ENCODE assay signal across 10 cellular contexts in the genomic region with DNA sequence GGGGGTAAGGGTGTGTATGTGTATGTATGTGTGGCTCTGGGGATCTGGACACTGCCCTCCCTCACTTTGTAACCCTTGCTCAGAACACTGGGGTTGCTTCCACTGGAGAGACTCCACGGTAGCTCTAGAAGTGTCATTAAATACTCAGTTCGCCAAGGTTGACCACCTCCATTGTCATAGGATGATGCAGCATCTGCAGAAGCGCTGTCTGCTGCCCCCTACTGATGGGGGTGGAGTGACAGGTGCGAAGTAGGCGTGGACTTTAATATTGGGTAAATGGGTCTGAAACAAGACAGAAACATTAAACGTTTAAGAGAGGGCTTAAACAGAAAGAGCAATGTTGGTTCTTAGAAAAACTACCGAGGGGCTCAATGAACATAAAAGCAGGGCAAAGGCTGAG. TPM values are rescaled to one million over a fixed set of nuclear protein-coding genes. Genes with fewer than 3 reads are reported as not detected.
DNase-seq lines count a peak whose midpoint lies in the region; ATAC-seq and TF ChIP-seq lines count a peak whose summit lies in the region.
"Had no signal": no experiment of that assay in that cellular context is flagged by ENCODE, and none has a peak within 500 bp of the region (broad histone marks: within the 10 kb centered on the region; RNA-seq: fewer than 3 reads in every experiment).

No MANE protein-coding gene starts in this region.

- H3K27ac ChIP-seq in caudate nucleus (ENCODE audit: low read depth, low read length): no peak overlapping the region

- peaks cover 14% of the 10 kb centered on the region for H3K36me3 Mint-ChIP-seq in activated CD8-positive, alpha-beta T cell treated with anti-CD3 and anti-CD28 coated beads for 36 hours (ENCODE audit: low read depth)
- peaks cover 12% of the 10 kb centered on the region for H3K36me3 Mint-ChIP-seq in activated CD8-positive, alpha-beta T cell treated with anti-CD3 and anti-CD28 coated beads, Interleukin-2, amount 10 ng/mL, durations not matched to agents 7 days and 5 days (ENCODE audit: low read depth)
- peaks cover 5% of the 10 kb centered on the region for H3K36me3 Mint-ChIP-seq in activated naive CD4-positive, alpha-beta T cell treated with anti-CD3 and anti-CD28 coated beads, Interleukin-2, amount 50 U/mL, for 24 hours

- H3K4me1 Mint-ChIP-seq in activated CD8-positive, alpha-beta T cell treated with anti-CD3 and anti-CD28 coated beads for 36 hours (ENCODE audit: low read depth): no peaks in the 10 kb centered on the region
- no peaks in the 10 kb centered on the region for H3K4me1 Mint-ChIP-seq in activated CD8-positive, alpha-beta T cell treated with anti-CD3 and anti-CD28 coated beads, Interleukin-2, amount 10 ng/mL, durations not matched to agents 7 days and 5 days (ENCODE audit: low read depth)
- no peaks in the 10 kb centered on the region for H3K4me1 Mint-ChIP-seq in activated naive CD4-positive, alpha-beta T cell treated with anti-CD3 and anti-CD28 coated beads, Interleukin-2, amount 50 U/mL, for 24 hours
- H3K4me1 Mint-ChIP-seq: brain had no signal

- no peak overlapping the region for H3K4me3 Mint-ChIP-seq in activated CD8-positive, alpha-beta T cell treated with anti-CD3 and anti-CD28 coated beads for 36 hours
- H3K4me3 Mint-ChIP-seq in activated CD8-positive, alpha-beta T cell treated with anti-CD3 and anti-CD28 coated beads, Interleukin-2, amount 10 ng/mL, durations not matched to agents 7 days and 5 days: no peak overlapping the region
- H3K4me3 Mint-ChIP-seq in activated naive CD4-positive, alpha-beta T cell treated with anti-CD3 and anti-CD28 coated beads, Interleukin-2, amount 50 U/mL, for 24 hours: no peak overlapping the region
- H3K4me3 Mint-ChIP-seq: brain had no signal

- POLR2A ChIA-PET in activated CD8-positive, alpha-beta T cell treated with anti-CD3 and anti-CD28 coated beads for 36 hours (lab: Charles Lee): no interaction called here
- POLR2A ChIA-PET in activated CD8-positive, alpha-beta T cell treated with anti-CD3 and anti-CD28 coated beads, Interleukin-2, amount 10 ng/mL, durations not matched to agents 7 days and 5 days (lab: Charles Lee): no interaction called here

- peak; percentile 66 for DNase-seq in activated CD8-positive, alpha-beta T cell treated with anti-CD3 and anti-CD28 coated beads for 36 hours
- no peak for DNase-seq in activated CD8-positive, alpha-beta T cell treated with anti-CD3 and anti-CD28 coated beads, Interleukin-2, amount 10 ng/mL, durations not matched to agents 7 days and 5 days
- peak; percentile 17 for DNase-seq in Jurkat, Clone E6-1 (ENCODE audit: low read depth, low spot score)
- DNase-seq in retinal pigment epithelial cell (ENCODE audit: low read depth) (no peak), caudate nucleus (lab: John Stamatoyannopoulos, UW) (no peak), RPMI8226 (no peak), amygdala (lab: John Stamatoyannopoulos, UW) (no peak)
- DNase-seq: NCI-H2171 treated with DMSO at 0.1 percent for 48 hours had no signal

- H3K4me3 ChIP-seq in Jurkat, Clone E6-1 (ENCODE audit: low read length): no peak overlapping the region
- no peak overlapping the region for H3K4me3 ChIP-seq in retinal pigment epithelial cell (ENCODE audit: low read length)

- H3K27me3 Mint-ChIP-seq in activated CD8-positive, alpha-beta T cell treated with anti-CD3 and anti-CD28 coated beads for 36 hours: no peaks in the 10 kb centered on the region
- no peaks in the 10 kb centered on the region for H3K27me3 Mint-ChIP-seq in activated CD8-positive, alpha-beta T cell treated with anti-CD3 and anti-CD28 coated beads, Interleukin-2, amount 10 ng/mL, durations not matched to agents 7 days and 5 days (ENCODE audit: low read depth)
- H3K27me3 Mint-ChIP-seq in activated naive CD4-positive, alpha-beta T cell treated with anti-CD3 and anti-CD28 coated beads, Interleukin-2, amount 50 U/mL, for 24 hours: no peaks in the 10 kb centered on the region

- no peaks in the 10 kb centered on the region for H3K9me3 Mint-ChIP-seq in activated CD8-positive, alpha-beta T cell treated with anti-CD3 and anti-CD28 coated beads for 36 hours
- H3K9me3 Mint-ChIP-seq in activated CD8-positive, alpha-beta T cell treated with anti-CD3 and anti-CD28 coated beads, Interleukin-2, amount 10 ng/mL, durations not matched to agents 7 days and 5 days (ENCODE audit: insufficient read depth): no peaks in the 10 kb centered on the region
- H3K9me3 Mint-ChIP-seq in activated naive CD4-positive, alpha-beta T cell treated with anti-CD3 and anti-CD28 coated beads, Interleukin-2, amount 50 U/mL, for 24 hours: no peaks in the 10 kb centered on the region
- H3K9me3 Mint-ChIP-seq: brain had no signal

- intact Hi-C loops in activated CD8-positive, alpha-beta T cell treated with anti-CD3 and anti-CD28 coated beads for 36 hours (cut with micrococcal nuclease): no loop called here

- CTCF ChIA-PET in activated CD8-positive, alpha-beta T cell treated with anti-CD3 and anti-CD28 coated beads for 36 hours (lab: Charles Lee): interaction anchor here (1.0 to 1.3 kb wide), 2 partner anchors 9 to 23 kb away, joined by 3 to 5 read pairs; no protein-coding TSS in a partner anchor
- CTCF ChIA-PET in activated CD8-positive, alpha-beta T cell treated with anti-CD3 and anti-CD28 coated beads, Interleukin-2, amount 10 ng/mL, durations not matched to agents 7 days and 5 days (lab: Charles Lee): no interaction called here

- peak; percentile 45 for TF ChIP-seq CTCF in activated CD8-positive, alpha-beta T cell treated with anti-CD3 and anti-CD28 coated beads for 36 hours (IDR thresholded peaks at IDR 0.05)
- TF ChIP-seq CTCF in retinal pigment epithelial cell (conservative IDR thresholded peaks at IDR 0.05; ENCODE audit: low read depth, low read length): peak; percentile 45

- peak; percentile 69 for ATAC-seq in activated CD8-positive, alpha-beta T cell treated with anti-CD3 and anti-CD28 coated beads for 36 hours
- ATAC-seq in activated CD8-positive, alpha-beta T cell treated with anti-CD3 and anti-CD28 coated beads, Interleukin-2, amount 10 ng/mL, durations not matched to agents 7 days and 5 days: no peak

- H3K27ac Mint-ChIP-seq in activated CD8-positive, alpha-beta T cell treated with anti-CD3 and anti-CD28 coated beads for 36 hours: no peak overlapping the region
- H3K27ac Mint-ChIP-seq in activated CD8-positive, alpha-beta T cell treated with anti-CD3 and anti-CD28 coated beads, Interleukin-2, amount 10 ng/mL, durations not matched to agents 7 days and 5 days: no peak overlapping the region
- H3K27ac Mint-ChIP-seq in activated naive CD4-positive, alpha-beta T cell treated with anti-CD3 and anti-CD28 coated beads, Interleukin-2, amount 50 U/mL, for 24 hours: peak overlapping the region; percentile 59

RNA-seq across cellular contexts. Expression of gene STAC2, which starts 35.5 kb away (rescaled TPM):
- total RNA-seq in activated CD8-positive, alpha-beta T cell treated with anti-CD3 and anti-CD28 coated beads for 36 hours: under 1 TPM; 0.47 to 0.56 TPM
- total RNA-seq in activated CD8-positive, alpha-beta T cell treated with anti-CD3 and anti-CD28 coated beads, Interleukin-2, amount 10 ng/mL, durations not matched to agents 7 days and 5 days: not detected
- 0.26 TPM for polyA plus RNA-seq in Jurkat, Clone E6-1 (2012; ENCODE audit: insufficient read depth, insufficient read length)

Comparison
In these comparisons a context has a peak if more than half of its experiments do, and no peak if none do; other contexts are left out.
1. DNase-seq: peak in activated CD8-positive, alpha-beta T cell treated with anti-CD3 and anti-CD28 coated beads for 36 hours (single experiment) and Jurkat, Clone E6-1 (single experiment); none in activated CD8-positive, alpha-beta T cell treated with anti-CD3 and anti-CD28 coated beads, Interleukin-2, amount 10 ng/mL, durations not matched to agents 7 days and 5 days (single experiment), retinal pigment epithelial cell (single experiment), caudate nucleus (0 of 61), RPMI8226 (single experiment) and amygdala (0 of 56).